ENCODE assay signal across 8 cellular contexts in the genomic region with DNA sequence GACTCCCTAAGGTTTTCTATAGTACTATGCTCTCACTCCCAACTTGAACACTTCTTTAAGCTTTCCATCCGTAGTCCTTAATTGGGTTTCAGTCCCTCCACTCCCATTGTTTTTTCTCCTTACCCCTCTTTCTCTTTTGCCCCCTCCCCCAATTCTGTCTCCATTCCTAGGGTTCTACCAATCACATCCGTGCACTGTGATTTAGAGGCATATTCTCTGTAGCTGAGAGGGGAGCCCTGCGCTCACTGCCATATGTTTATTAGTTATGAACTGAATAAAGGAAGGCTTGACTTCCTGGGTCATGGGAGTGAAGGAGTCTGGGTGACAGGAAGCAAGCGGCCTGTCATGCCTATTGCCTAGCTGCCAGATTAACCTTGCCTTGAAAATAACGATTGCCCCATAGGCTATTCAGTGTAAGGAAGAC. TPM values are rescaled to one million over a fixed set of nuclear protein-coding genes. Genes with fewer than 3 reads are reported as not detected.
DNase-seq lines count a peak whose midpoint lies in the region; ATAC-seq and TF ChIP-seq lines count a peak whose summit lies in the region.

No MANE protein-coding gene starts in this region.

- H3K4me2 ChIP-seq in Loucy (ENCODE audit: low read depth, low read length, poor library complexity, severe bottlenecking): peak overlapping the region; percentile 91

- peaks cover 5% of the 10 kb centered on the region; the same call in 1 of the 2 replicates for H3K36me3 ChIP-seq in Loucy (ENCODE audit: insufficient read depth, low read length)

- peak; percentile 27 for DNase-seq in ELF-1 (ENCODE audit: low read depth, low spot score)
- peak; percentile 52 for DNase-seq in SW480 (ENCODE audit: low spot score)
- peak; percentile 35 for DNase-seq in cerebellum (ENCODE audit: low spot score)
- DNase-seq in left kidney (ENCODE audit: low read depth, low spot score): peak; percentile 30
- DNase-seq in stimulated activated CD8-positive, alpha-beta memory T cell treated with anti-CD3 and anti-CD28 coated beads, Interleukin-4, amount 100 ng/mL, for 48 hours: peak; percentile 29
- DNase-seq in NCI-H128 (lab: John Stamatoyannopoulos, UW; ENCODE audit: unreplicated experiment): no peak

- peaks cover 31% of the 10 kb centered on the region for H3K79me2 ChIP-seq in Loucy (ENCODE audit: insufficient read depth, low read length)

- H2AFZ ChIP-seq in Loucy (ENCODE audit: low read length): peak overlapping the region; percentile 87

- no peaks in the 10 kb centered on the region for H3F3A ChIP-seq in Loucy (ENCODE audit: low read depth)

- no peaks in the 10 kb centered on the region for H3K27me3 ChIP-seq in Loucy (ENCODE audit: insufficient read depth, low read length, poor library complexity, severe bottlenecking)

- TF ChIP-seq CTCF in Loucy (conservative IDR thresholded peaks at IDR 0.05; ENCODE audit: low read length): no peak

- H4K20me1 ChIP-seq in Loucy (ENCODE audit: insufficient read depth, low read length, poor library complexity, severe bottlenecking): peaks cover 11% of the 10 kb centered on the region

- H3K9ac ChIP-seq in Loucy (ENCODE audit: low read depth, low read length, poor library complexity, severe bottlenecking): peak overlapping the region; percentile 93

- H3K4me3 ChIP-seq in Loucy (ENCODE audit: low read length, poor library complexity, severe bottlenecking): peak overlapping the region; percentile 83

- no peaks in the 10 kb centered on the region for H3K9me3 ChIP-seq in Loucy (ENCODE audit: insufficient read depth, low read depth, low read length)

- peaks cover 5% of the 10 kb centered on the region for H3K4me1 ChIP-seq in Loucy (ENCODE audit: insufficient read depth, low read length, poor library complexity, severe bottlenecking)

- peak; percentile 66 for ATAC-seq in GM21723 (IDR thresholded peaks at IDR 0.05; ENCODE audit: unreplicated experiment)

- H3K9me2 ChIP-seq in Loucy (replicated peaks; ENCODE audit: low read depth, low read length): no peaks in the 10 kb centered on the region

RNA-seq across cellular contexts. Expression of a gene that starts 0.5 kb away (rescaled TPM):
- total RNA-seq in cerebellum: 29.5 TPM

RNA-seq across cellular contexts. Expression of a gene that starts 25.5 kb away (rescaled TPM):
- total RNA-seq in cerebellum: 14.2 TPM

RNA-seq across cellular contexts. Expression of a gene that starts 43.6 kb away (rescaled TPM):
- 50.6 TPM for total RNA-seq in cerebellum
